In the genomic region with DNA sequence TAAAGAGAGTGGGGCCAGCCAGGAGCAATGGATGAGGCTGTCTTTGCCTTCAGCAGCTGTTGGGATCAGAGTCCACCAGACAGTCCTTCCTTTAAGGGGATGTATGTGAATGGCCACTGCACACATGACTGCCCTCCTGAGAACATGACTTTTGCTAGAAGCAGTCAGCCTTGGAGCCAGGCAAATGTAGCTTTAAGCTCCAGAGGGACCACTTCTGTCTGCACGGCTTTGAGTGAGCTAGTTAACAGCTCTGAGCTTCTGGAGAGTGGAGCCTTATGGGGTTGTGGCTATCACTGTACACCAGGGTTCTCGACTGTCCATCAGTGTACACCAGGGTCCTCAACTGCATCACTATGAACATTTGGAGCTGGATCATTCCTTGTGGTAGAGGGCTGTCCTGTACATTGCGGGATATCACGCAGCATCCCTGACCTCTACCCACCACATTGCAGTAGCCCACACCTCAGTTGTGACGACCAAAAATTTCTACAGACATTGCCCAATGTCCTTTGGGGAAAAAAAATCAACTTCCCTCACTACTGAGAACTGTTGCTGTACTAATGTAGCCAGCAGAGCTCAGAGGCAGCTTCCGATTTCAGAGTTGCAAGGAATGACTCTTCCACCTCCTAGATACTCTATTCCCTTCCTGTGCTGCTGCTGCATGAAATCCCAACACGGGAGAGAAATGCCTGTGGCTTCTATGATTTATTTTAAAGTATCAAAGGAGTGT, we compare ENCODE assay signal across 34 cellular contexts.
"Had no signal": no experiment of that assay in that cellular context is flagged by ENCODE, and none has a peak within 500 bp of the region (broad histone marks: within the 10 kb centered on the region; RNA-seq: fewer than 3 reads in every experiment).

No MANE protein-coding gene starts in this region.

- H3K27me3 ChIP-seq: adrenal gland, cardiac muscle cell had no signal

- H3K4me1 ChIP-seq: adrenal gland, body of pancreas had no signal

- H3K36me3 Mint-ChIP-seq: activated naive CD4-positive, alpha-beta T cell treated with anti-CD3 and anti-CD28 coated beads, Interleukin-2, amount 50 U/mL, for 24 hours; activated naive CD8-positive, alpha-beta T cell treated with anti-CD3 and anti-CD28 coated beads for 36 hours had no signal

- ATAC-seq: activated CD4-positive, CD25-positive, alpha-beta regulatory T cell treated with anti-CD3 and anti-CD28 coated beads, Interleukin-2, amount 50 U/mL, for 24 hours; activated CD8-positive, alpha-beta T cell treated with anti-CD3 and anti-CD28 coated beads for 36 hours; activated naive CD8-positive, alpha-beta T cell treated with anti-CD3 and anti-CD28 coated beads, Interleukin-2, amount 50 U/mL, for 24 hours; activated T-cell treated with anti-CD3 and anti-CD28 coated beads, Interleukin-2, amount 50 U/mL, for 4 hours; activated T-helper 17 cell treated with anti-CD3 and anti-CD28 coated beads, Interleukin-2, amount 50 U/mL, for 72 hours; body of pancreas; esophagus mucosa; T-helper 17 cell had no signal

- DNase-seq: activated B cell treated with CpG ODN at 0.5 μM for 24 hours; activated CD4-positive, alpha-beta T cell treated with anti-CD3 and anti-CD28 coated beads for 48 hours; activated CD4-positive, alpha-beta T cell treated with anti-CD3 and anti-CD28 coated beads, Interleukin-2, amount 50 U/mL, for 1 hour; activated CD4-positive, alpha-beta T cell treated with anti-CD3 and anti-CD28 coated beads, Interleukin-2, amount 50 U/mL, for 48 hours; activated CD8-positive, alpha-beta memory T cell treated with anti-CD3 and anti-CD28 coated beads for 24 hours; activated CD8-positive, alpha-beta T cell treated with anti-CD3 and anti-CD28 coated beads for 36 hours; activated effector memory CD4-positive, alpha-beta T cell treated with Interleukin-2 at 50 U/mL for 16 hours; activated gamma-delta T cell treated with Interleukin-2 at 50 U/mL for 16 hours; activated naive CD4-positive, alpha-beta T cell treated with Interleukin-2 at 50 U/mL for 16 hours; activated naive CD8-positive, alpha-beta T cell treated with anti-CD3 and anti-CD28 coated beads for 36 hours; activated naive CD8-positive, alpha-beta T cell treated with anti-CD3 and anti-CD28 coated beads, Interleukin-2, amount 50 U/mL, for 24 hours; activated T-cell treated with anti-CD3 and anti-CD28 coated beads, Interleukin-2, amount 50 U/mL, for 4 hours; adrenal gland; amygdala; aorta; body of pancreas; dorsolateral prefrontal cortex; effector memory CD4-positive, alpha-beta T cell; endodermal cell; foreskin fibroblast; head of caudate nucleus; T-helper 1 cell; T-helper 17 cell; T1000; WERI-Rb-1 had no signal

- H3K4me1 Mint-ChIP-seq: activated B cell treated with CpG ODN at 0.5 μM for 24 hours; activated naive CD4-positive, alpha-beta T cell treated with anti-CD3 and anti-CD28 coated beads, Interleukin-2, amount 50 U/mL, for 24 hours; activated naive CD8-positive, alpha-beta T cell treated with anti-CD3 and anti-CD28 coated beads for 36 hours; activated naive CD8-positive, alpha-beta T cell treated with anti-CD3 and anti-CD28 coated beads, Interleukin-2, amount 50 U/mL, for 24 hours; activated T-helper 17 cell treated with anti-CD3 and anti-CD28 coated beads, Interleukin-2, amount 50 U/mL, for 72 hours; central memory CD8-positive, alpha-beta T cell; endodermal cell; T-helper 17 cell had no signal

- H3K4me3 Mint-ChIP-seq: activated B cell treated with CpG ODN at 0.5 μM for 24 hours; activated CD8-positive, alpha-beta T cell treated with anti-CD3 and anti-CD28 coated beads for 36 hours; activated naive CD4-positive, alpha-beta T cell treated with anti-CD3 and anti-CD28 coated beads, Interleukin-2, amount 50 U/mL, for 24 hours; activated naive CD8-positive, alpha-beta T cell treated with anti-CD3 and anti-CD28 coated beads for 36 hours; activated naive CD8-positive, alpha-beta T cell treated with anti-CD3 and anti-CD28 coated beads, Interleukin-2, amount 50 U/mL, for 24 hours; activated T-cell treated with anti-CD3 and anti-CD28 coated beads, Interleukin-2, amount 50 U/mL, for 4 hours; activated T-helper 17 cell treated with anti-CD3 and anti-CD28 coated beads, Interleukin-2, amount 50 U/mL, for 72 hours; central memory CD8-positive, alpha-beta T cell; dendritic cell treated with granulocyte-macrophage colony-stimulating factor and Interleukin-4, amounts not matched to agents 40 ng/mL and 50 ng/mL, for 4 days; endodermal cell; T-helper 17 cell; T-helper 2 cell treated with Interferon-gamma antibody and Interleukin-4, amounts not matched to agents 5 μg/mL and 100 μg/mL, for 36 hours had no signal

- H3K27ac ChIP-seq: adrenal gland, body of pancreas, cardiac muscle cell, coronary artery, dorsolateral prefrontal cortex, WERI-Rb-1 had no signal

- H3K4me3 ChIP-seq: adrenal gland, body of pancreas, cardiac muscle cell, coronary artery, dorsolateral prefrontal cortex had no signal

- H3K36me3 ChIP-seq: adrenal gland, WERI-Rb-1 had no signal

- H3K27ac Mint-ChIP-seq: activated B cell treated with CpG ODN at 0.5 μM for 24 hours; activated CD8-positive, alpha-beta T cell treated with anti-CD3 and anti-CD28 coated beads for 36 hours; activated naive CD4-positive, alpha-beta T cell treated with anti-CD3 and anti-CD28 coated beads, Interleukin-2, amount 50 U/mL, for 24 hours; activated naive CD8-positive, alpha-beta T cell treated with anti-CD3 and anti-CD28 coated beads for 36 hours; activated naive CD8-positive, alpha-beta T cell treated with anti-CD3 and anti-CD28 coated beads, Interleukin-2, amount 50 U/mL, for 24 hours; activated T-helper 17 cell treated with anti-CD3 and anti-CD28 coated beads, Interleukin-2, amount 50 U/mL, for 72 hours; dendritic cell treated with granulocyte-macrophage colony-stimulating factor and Interleukin-4, amounts not matched to agents 40 ng/mL and 50 ng/mL, for 4 days; endodermal cell; T-helper 17 cell; T-helper 2 cell treated with Interferon-gamma antibody and Interleukin-4, amounts not matched to agents 5 μg/mL and 100 μg/mL, for 36 hours had no signal

- H3K9me3 Mint-ChIP-seq: activated T-cell treated with anti-CD3 and anti-CD28 coated beads, Interleukin-2, amount 50 U/mL, for 4 hours; activated T-helper 17 cell treated with anti-CD3 and anti-CD28 coated beads, Interleukin-2, amount 50 U/mL, for 72 hours; central memory CD8-positive, alpha-beta T cell; T-helper 2 cell treated with Interferon-gamma antibody and Interleukin-4, amounts not matched to agents 5 μg/mL and 100 μg/mL, for 36 hours had no signal

- H3K9me3 ChIP-seq: adrenal gland, body of pancreas had no signal
